26 cellular contexts compared by ENCODE assay signal in the genomic region with DNA sequence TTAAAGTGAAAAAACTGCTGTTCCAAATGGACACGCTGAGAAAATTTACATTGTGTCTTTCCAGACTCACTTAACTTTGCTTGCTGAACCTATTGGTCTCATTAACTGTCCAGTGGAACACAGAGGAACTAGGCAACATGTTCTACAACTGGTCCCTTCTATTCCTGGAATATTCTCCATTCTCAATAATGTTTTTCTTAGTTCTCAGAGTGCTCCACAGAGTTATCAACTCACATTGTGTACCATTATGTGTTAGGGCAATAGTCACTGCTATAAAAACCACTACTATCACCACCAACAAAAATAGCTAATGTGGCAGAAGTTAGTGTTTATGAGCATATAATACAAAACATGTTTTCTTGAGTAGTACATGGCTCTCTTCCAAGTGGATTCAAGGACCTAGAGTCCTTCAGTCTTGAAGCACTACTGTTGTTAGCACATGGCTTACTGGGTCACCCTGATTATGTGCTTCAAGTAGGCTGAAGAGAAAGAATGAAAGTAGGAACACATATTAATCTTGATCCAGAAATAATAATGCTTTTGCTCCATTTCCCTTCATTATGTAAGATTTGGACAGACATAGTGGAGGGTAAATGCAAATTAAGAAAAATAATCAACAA.
"Had no signal": no experiment of that assay in that cellular context is flagged by ENCODE, and none has a peak within 500 bp of the region (broad histone marks: within the 10 kb centered on the region; RNA-seq: fewer than 3 reads in every experiment).

No MANE protein-coding gene starts in this region.

- H3K27me3 ChIP-seq: esophagus squamous epithelium, pancreas, stomach, testis, tibial artery, upper lobe of left lung, uterus had no signal

- H3K4me2 ChIP-seq: smooth muscle cell had no signal

- H3K36me3 ChIP-seq: esophagus squamous epithelium, pancreas, stomach, tibial artery, upper lobe of left lung, uterus had no signal

- ATAC-seq: effector memory CD8-positive, alpha-beta T cell; left lobe of liver; natural killer cell; pancreas; sciatic nerve; stimulated activated effector memory CD8-positive, alpha-beta T cell treated with anti-CD3 and anti-CD28 coated beads, Interleukin-12 subunit alpha, Interleukin-12 subunit beta, amount 100 ng/mL, for 72 hours had no signal

- FAIRE-seq: endometrium, keratinocyte, pancreas had no signal

- DNase-seq: cerebellar nuclear complex; cortex of kidney; effector memory CD8-positive, alpha-beta T cell; erythroblast; esophagus squamous epithelium; foreskin melanocyte; natural killer cell; occipital lobe; pancreas; retina; stimulated activated CD4-positive, alpha-beta T cell treated with anti-CD3 and anti-CD28 coated beads, Interleukin-12 subunit alpha, Interleukin-12 subunit beta, amount 100 ng/mL, for 4 hours; stimulated activated CD4-positive, alpha-beta T cell treated with anti-CD3 and anti-CD28 coated beads, Interleukin-1b, Interleukin-23, amount 100 ng/mL, for 48 hours; stimulated activated CD4-positive, alpha-beta T cell treated with anti-CD3 and anti-CD28 coated beads, Interleukin-4, amount 100 ng/mL, for 1 hour; stimulated activated naive CD4-positive, alpha-beta T cell treated with Interleukin-2 at 50 U/mL for 16 hours; stomach; testis; tibial artery; uterus had no signal

- H3K27ac ChIP-seq: esophagus squamous epithelium, pancreas, stomach, testis, tibial artery, upper lobe of left lung, uterus had no signal

- H3K9me3 ChIP-seq: pancreas, testis, tibial artery, upper lobe of left lung, uterus had no signal

- H3K4me3 ChIP-seq: esophagus squamous epithelium, lung, pancreas, smooth muscle cell, stomach, testis, tibial artery, upper lobe of left lung, uterus had no signal

- H3K4me1 ChIP-seq: esophagus squamous epithelium, pancreas, stomach, testis, tibial artery, upper lobe of left lung, uterus had no signal
